Comparison of ENCODE assay signal across 18 cellular contexts in genomic region chr22:17109976-17110375, GRCh38. TPM values are rescaled to one million over a fixed set of nuclear protein-coding genes. Genes with fewer than 3 reads are reported as not detected.
DNase-seq lines count a peak whose midpoint lies in the region; ATAC-seq, FAIRE-seq and TF ChIP-seq lines count a peak whose summit lies in the region.
"Had no signal": no experiment of that assay in that cellular context is flagged by ENCODE, and none has a peak within 500 bp of the region (broad histone marks: within the 10 kb centered on the region; RNA-seq: fewer than 3 reads in every experiment).

No MANE protein-coding gene starts in this region.

- H3K9me3 Mint-ChIP-seq in naive thymus-derived CD4-positive, alpha-beta T cell: no peaks in the 10 kb centered on the region
- H3K9me3 Mint-ChIP-seq: CD8-positive, alpha-beta memory T cell; H9 had no signal

- no peak for FAIRE-seq in GM12878 (lab: Jason Lieb, UNC)

- POLR2A ChIA-PET in GM12878 (lab: Charles Lee): interaction anchor here (0.6 kb wide), 1 partner anchor 195 kb away, joined by 3 read pairs; no protein-coding TSS in a partner anchor
- POLR2A ChIA-PET in naive thymus-derived CD4-positive, alpha-beta T cell (lab: Charles Lee): interaction anchor here (0.6 to 16.1 kb wide), 3 partner anchors 15 to 40 kb away, joined by 4 to 114 read pairs (median 4); no protein-coding TSS in a partner anchor

- TSS peak; percentile 34 for BruUV-seq in GM12878 (replicated peaks; lab: Mats Ljungman, UMichigan)

- no peaks in the 10 kb centered on the region for H3K79me2 ChIP-seq in GM12878 (ENCODE audit: control insufficient read depth, insufficient read depth, low read length)

- CTCF ChIA-PET in GM12878 (lab: Yijun Ruan, JAX): no interaction called here
- CTCF ChIA-PET in naive thymus-derived CD4-positive, alpha-beta T cell (lab: Charles Lee): no interaction called here

- DNase-seq in cardiac septum (ENCODE audit: low spot score) (peak; percentile 53), left ventricle myocardium inferior (no peak), GM12878 (ENCODE audit: low read depth, low spot score) (no peak), spleen (peak; percentile 62), thyroid gland (no peak), HuH-7 (ENCODE audit: low spot score) (no peak)
- no peak for DNase-seq in naive thymus-derived CD4-positive, alpha-beta T cell
- DNase-seq: 8988T, AML-193, C1 segment of cervical spinal cord, Caco-2, DMS53, GF-D8, GOT3, H9, IMR-90 had no signal

- H3K4me1 Mint-ChIP-seq in naive thymus-derived CD4-positive, alpha-beta T cell: peaks cover 46 to 85% (median 72%) of the 10 kb centered on the region in 7 donors

- H3K27ac Mint-ChIP-seq in naive thymus-derived CD4-positive, alpha-beta T cell: peak overlapping the region in 6 of 9 donors; percentile 23 to 87 (median 50)

- TF ChIP-seq CTCF in left ventricle myocardium inferior (IDR thresholded peaks at IDR 0.05; ENCODE audit: borderline replicate concordance) (no peak), GM12878 (IDR thresholded peaks at IDR 0.05 in 2 of 3, conservative IDR thresholded peaks at IDR 0.05 in 1 of 3; ENCODE audit: control insufficient read depth in 2 of 3, extremely low read depth in 1 of 3, insufficient read depth in 1 of 3, low read depth in 3 of 3, low read length in 3 of 3) (no peak), spleen (IDR thresholded peaks at IDR 0.05 in 8 of 11, conservative IDR thresholded peaks at IDR 0.05 in 3 of 11) (no peak), thyroid gland (IDR thresholded peaks at IDR 0.05) (no peak)

- TF ChIP-seq EP300 in GM12878 (IDR thresholded peaks at IDR 0.05; ENCODE audit: borderline replicate concordance in 1 of 2, control insufficient read depth in 1 of 2, low read depth in 2 of 2, low read length in 2 of 2): no peak

- H3K9me3 ChIP-seq in left ventricle myocardium inferior (replicated peaks) (no peaks in the 10 kb centered on the region), GM12878 (replicated peaks; ENCODE audit: control insufficient read depth, insufficient read depth, low read length) (no peaks in the 10 kb centered on the region), spleen (no peaks in the 10 kb centered on the region), thyroid gland (no peaks in the 10 kb centered on the region)
- no peaks in the 10 kb centered on the region for H3K9me3 ChIP-seq in naive thymus-derived CD4-positive, alpha-beta T cell (ENCODE audit: control insufficient read depth in 2 of 3, low read length in 3 of 3)
- H3K9me3 ChIP-seq: Caco-2 had no signal

- no peak overlapping the region for H3K4me3 Mint-ChIP-seq in naive thymus-derived CD4-positive, alpha-beta T cell
- H3K4me3 Mint-ChIP-seq: CD8-positive, alpha-beta memory T cell; H9 had no signal

- H3K4me1 ChIP-seq in left ventricle myocardium inferior: no peaks in the 10 kb centered on the region
- H3K4me1 ChIP-seq in GM12878 (ENCODE audit: control insufficient read depth, insufficient read depth, low read length): no peaks in the 10 kb centered on the region
- peaks cover 4 to 35% of the 10 kb centered on the region in 2 donors for H3K4me1 ChIP-seq in naive thymus-derived CD4-positive, alpha-beta T cell (ENCODE audit: control insufficient read depth in 2 of 2, insufficient read depth in 2 of 2, low read length in 2 of 2)
- H3K4me1 ChIP-seq in spleen: peaks cover 0 to 98% (median 27%) of the 10 kb centered on the region in 6 donors
- H3K4me1 ChIP-seq in thyroid gland: peaks cover 4 to 8% of the 10 kb centered on the region in 2 donors
- H3K4me1 ChIP-seq: Caco-2 had no signal

- H3K27me3 Mint-ChIP-seq in naive thymus-derived CD4-positive, alpha-beta T cell: no peaks in the 10 kb centered on the region
- H3K27me3 Mint-ChIP-seq: CD8-positive, alpha-beta memory T cell had no signal

- RAD21 ChIA-PET in GM12878 (lab: Charles Lee; ENCODE audit: unreplicated experiment): interaction anchor here (0.7 kb wide), 2 partner anchors 49 to 52 kb away, joined by 3 read pairs; no protein-coding TSS in a partner anchor

- no peak overlapping the region for H3K4me2 ChIP-seq in GM12878 (ENCODE audit: control insufficient read depth, insufficient read depth)

- no peak overlapping the region for H3K27ac ChIP-seq in left ventricle myocardium inferior (replicated peaks)
- no peak overlapping the region for H3K27ac ChIP-seq in GM12878 (ENCODE audit: control insufficient read depth, insufficient read depth)
- H3K27ac ChIP-seq in naive thymus-derived CD4-positive, alpha-beta T cell (ENCODE audit: low read depth, low read length): no peak overlapping the region
- peak overlapping the region in 1 of 8 donors; percentile 94 for H3K27ac ChIP-seq in spleen
- no peak overlapping the region for H3K27ac ChIP-seq in thyroid gland

- H3K4me3 ChIP-seq in left ventricle myocardium inferior (no peak overlapping the region), GM12878 (no peak overlapping the region), spleen (no peak overlapping the region), thyroid gland (replicated peaks in 1 of 3) (no peak overlapping the region)
- no peak overlapping the region for H3K4me3 ChIP-seq in naive thymus-derived CD4-positive, alpha-beta T cell (ENCODE audit: low read length)

- peaks cover 0 to 28% (median 11%) of the 10 kb centered on the region in 5 donors for H3K36me3 Mint-ChIP-seq in naive thymus-derived CD4-positive, alpha-beta T cell

- H3K9ac ChIP-seq in GM12878 (ENCODE audit: control insufficient read depth, insufficient read depth, low read length): no peak overlapping the region

- in situ Hi-C loops in GM12878 (cut with MboI): no loop called here

- no peaks in the 10 kb centered on the region for H3K27me3 ChIP-seq in left ventricle myocardium inferior (ENCODE audit: low read depth)
- no peaks in the 10 kb centered on the region for H3K27me3 ChIP-seq in GM12878 (replicated peaks in 1 of 2; ENCODE audit: control insufficient read depth in 2 of 2, insufficient read depth in 2 of 2, low read length in 1 of 2)
- no peaks in the 10 kb centered on the region for H3K27me3 ChIP-seq in naive thymus-derived CD4-positive, alpha-beta T cell (ENCODE audit: control insufficient read depth in 2 of 2, insufficient read depth in 2 of 2, low read length in 2 of 2)
- H3K27me3 ChIP-seq in spleen (replicated peaks in 1 of 7): no peaks in the 10 kb centered on the region
- no peaks in the 10 kb centered on the region for H3K27me3 ChIP-seq in thyroid gland

- no peak overlapping the region for H2AFZ ChIP-seq in GM12878 (ENCODE audit: control insufficient read depth, low read depth, low read length)

- TF ChIP-seq POLR2A in GM12878 (IDR thresholded peaks at IDR 0.05; ENCODE audit: low read depth, low read length) (no peak), spleen (IDR thresholded peaks at IDR 0.05) (no peak), thyroid gland (IDR thresholded peaks at IDR 0.05) (no peak)

- H4K20me1 ChIP-seq in GM12878 (ENCODE audit: control insufficient read depth, insufficient read depth): no peaks in the 10 kb centered on the region

- no peak for TF ChIP-seq RAD21 in GM12878 (IDR thresholded peaks at IDR 0.05; ENCODE audit: insufficient read depth, low read depth, low read length)

- 91% methylated on average over 16 of the region's 16 CpGs for WGBS in GM12878 (ENCODE audit: insufficient coverage, insufficient replicate concordance, low lambda C conversion rate, missing lambda C conversion rate)
- WGBS in spleen, 5 donors: 87 to 91% (median 89%) methylated on average over 16 of the region's 16 CpGs
- WGBS in thyroid gland, 2 donors: 91 to 94% methylated on average over 14 to 16 of the region's 16 CpGs

- ATAC-seq in GM12878: no peak
- ATAC-seq in naive thymus-derived CD4-positive, alpha-beta T cell: no peak
- no peak for ATAC-seq in GM18868 (IDR thresholded peaks at IDR 0.05; ENCODE audit: unreplicated experiment)

- SMC1A ChIA-PET in GM12878 (lab: Charles Lee; ENCODE audit: uncharacterized antibody, unreplicated experiment): no interaction called here

- intact Hi-C loops in cardiac septum (cut with DNase I) (no loop called here), left ventricle myocardium inferior (cut with micrococcal nuclease) (no loop called here), GM12878 (cut with micrococcal nuclease; ENCODE audit: unreplicated experiment) (no loop called here), spleen (cut with DNase I; ENCODE audit: low total_unique reads) (no loop called here), thyroid gland (cut with DNase I) (no loop called here)
- intact Hi-C loops in naive thymus-derived CD4-positive, alpha-beta T cell (cut with micrococcal nuclease): no loop called here

- H3K36me3 ChIP-seq in left ventricle myocardium inferior (peaks cover 35% of the 10 kb centered on the region), GM12878 (ENCODE audit: control insufficient read depth in 2 of 2, insufficient read depth in 2 of 2, low read length in 1 of 2) (peaks cover 8 to 14% of the 10 kb centered on the region in 2 experiments; a peak in 3 of 4 replicates), spleen (peaks cover 2 to 74% (median 52%) of the 10 kb centered on the region in 6 donors), thyroid gland (peaks cover 10 to 16% of the 10 kb centered on the region in 2 donors)
- H3K36me3 ChIP-seq in naive thymus-derived CD4-positive, alpha-beta T cell (ENCODE audit: control insufficient read depth in 2 of 3, insufficient read depth in 3 of 3, low read length in 3 of 3): peaks cover 0 to 50% (median 8%) of the 10 kb centered on the region in 3 experiments

RNA-seq across cellular contexts. Expression of gene TMEM121B, which starts 11.2 kb away (rescaled TPM):
- 1.0 TPM for total RNA-seq in cardiac septum
- total RNA-seq in left ventricle myocardium inferior: 1.5 TPM
- 0.10 and 0.12 TPM in 2 replicates for total RNA-seq in GM12878 (2013; cell fraction: nucleolus; rRNA removed)
- total RNA-seq in GM12878 (2014; rRNA removed): 0.05 TPM in 1 of 2 replicates, not detected in the other
- 0.04 TPM in 1 of 2 replicates, not detected in the other for total RNA-seq in GM12878 (2014; rRNA removed; fragmentation: Illumina TruSeq; extraction: Trizol)
- 0.08 and 0.10 TPM in 2 replicates for total RNA-seq in GM12878 (2021)
- not detected for polyA plus RNA-seq in GM12878 (2011; ENCODE audit: low read depth)
- polyA plus RNA-seq in GM12878 (2011; rRNA removed): not detected in 2 replicates
- 0.07 TPM in 1 of 2 replicates, not detected in the other for polyA plus RNA-seq in GM12878 (2011; cell fraction: cytosol; rRNA removed)
- polyA plus RNA-seq in GM12878 (2011; cell fraction: nucleus; rRNA removed): 0.10 and 0.13 TPM in 2 replicates
- 0.03 and 0.04 TPM in 2 replicates for polyA plus RNA-seq in GM12878 (2012)
- polyA plus RNA-seq in GM12878 (2014; fragmentation: Illumina TruSeq; extraction: Trizol): 0.06 and 0.13 TPM in 2 replicates
- under 1 TPM in 1 of 2 experiments, not detected in 1; 0.02 TPM for polyA plus RNA-seq in GM12878 (2014; fragmentation: Nextera tagmentation; extraction: Ambion mirVana)
- polyA plus RNA-seq in GM12878 (2014; rRNA removed): 0.04 and 0.10 TPM in 2 replicates
- polyA plus RNA-seq in GM12878 (2016; fragmentation: Nextera tagmentation; extraction: Ambion mirVana): not detected
- not detected in 2 replicates for polyA minus RNA-seq in GM12878 (2011; rRNA and poly(A)+ RNA removed)
- not detected in 2 replicates for polyA minus RNA-seq in GM12878 (2011; cell fraction: cytosol; rRNA and poly(A)+ RNA removed)
- 0.10 TPM in 1 of 2 replicates, not detected in the other for polyA minus RNA-seq in GM12878 (2011; cell fraction: nucleus; rRNA and poly(A)+ RNA removed)
- total RNA-seq in naive thymus-derived CD4-positive, alpha-beta T cell: 1 to 10 TPM in 1 of 5 experiments, under 1 TPM in 4; 0.13 to 2.6 (median 0.24) TPM
- not detected for polyA plus RNA-seq in naive thymus-derived CD4-positive, alpha-beta T cell
- 1 to 10 TPM in 3 of 7 donors, under 1 TPM in 4; 0.72 to 3.6 (median 0.98) TPM for total RNA-seq in spleen
- polyA plus RNA-seq in spleen: under 1 TPM; 0.03 to 0.19 (median 0.15) TPM
- total RNA-seq in thyroid gland: under 1 TPM in 2 of 4 donors, not detected in 2; 0.10 to 0.17 TPM
- polyA plus RNA-seq: CD8-positive, alpha-beta memory T cell had no signal

RNA-seq across cellular contexts. Expression of gene IL17RA, which starts 25.2 kb away (rescaled TPM):
- total RNA-seq in cardiac septum: 6.0 TPM
- 7.6 TPM for total RNA-seq in left ventricle myocardium inferior
- total RNA-seq in GM12878 (2013; cell fraction: nucleolus; rRNA removed): 22.3 and 23.4 TPM in 2 replicates
- total RNA-seq in GM12878 (2014; rRNA removed): 3.8 and 4.2 TPM in 2 replicates
- total RNA-seq in GM12878 (2014; rRNA removed; fragmentation: Illumina TruSeq; extraction: Trizol): 3.0 and 3.1 TPM in 2 replicates
- total RNA-seq in GM12878 (2021): 9.4 and 10.2 TPM in 2 replicates
- 3.0 TPM for polyA plus RNA-seq in GM12878 (2011; ENCODE audit: low read depth)
- 5.9 and 9.9 TPM in 2 replicates for polyA plus RNA-seq in GM12878 (2011; rRNA removed)
- polyA plus RNA-seq in GM12878 (2011; cell fraction: cytosol; rRNA removed): 9.3 and 11.0 TPM in 2 replicates
- 10.5 and 11.5 TPM in 2 replicates for polyA plus RNA-seq in GM12878 (2011; cell fraction: nucleus; rRNA removed)
- polyA plus RNA-seq in GM12878 (2012): 5.1 and 5.8 TPM in 2 replicates
- 3.8 and 5.1 TPM in 2 replicates for polyA plus RNA-seq in GM12878 (2014; fragmentation: Illumina TruSeq; extraction: Trizol)
- under 1 TPM; 0.71 to 0.75 TPM for polyA plus RNA-seq in GM12878 (2014; fragmentation: Nextera tagmentation; extraction: Ambion mirVana)
- 4.1 and 4.7 TPM in 2 replicates for polyA plus RNA-seq in GM12878 (2014; rRNA removed)
- polyA plus RNA-seq in GM12878 (2016; fragmentation: Nextera tagmentation; extraction: Ambion mirVana): 1 to 10 TPM; 6.4 to 9.7 TPM
- polyA minus RNA-seq in GM12878 (2011; rRNA and poly(A)+ RNA removed): 11.2 and 13.5 TPM in 2 replicates
- 3.1 and 3.5 TPM in 2 replicates for polyA minus RNA-seq in GM12878 (2011; cell fraction: cytosol; rRNA and poly(A)+ RNA removed)
- 7.9 and 11.6 TPM in 2 replicates for polyA minus RNA-seq in GM12878 (2011; cell fraction: nucleus; rRNA and poly(A)+ RNA removed)
- total RNA-seq in naive thymus-derived CD4-positive, alpha-beta T cell: 10 to 100 TPM; 51.9 to 91.8 (median 76.5) TPM
- 10 to 100 TPM; 45.8 to 69.8 TPM for polyA plus RNA-seq in naive thymus-derived CD4-positive, alpha-beta T cell
- 100 to 1,000 TPM in 1 of 7 donors, 10 to 100 TPM in 6; 38.0 to 100 (median 56.6) TPM for total RNA-seq in spleen
- 1 to 10 TPM; 2.9 to 8.4 (median 5.0) TPM for polyA plus RNA-seq in spleen
- 10 to 100 TPM; 10.3 to 19.1 (median 15.5) TPM for total RNA-seq in thyroid gland

RNA-seq across cellular contexts. Expression of gene HDHD5, which starts 49.1 kb away (rescaled TPM):
- 39.6 TPM for total RNA-seq in cardiac septum
- 52.6 TPM for total RNA-seq in left ventricle myocardium inferior
- 56.3 and 58.2 TPM in 2 replicates for total RNA-seq in GM12878 (2013; cell fraction: nucleolus; rRNA removed)
- 47.8 and 54.1 TPM in 2 replicates for total RNA-seq in GM12878 (2014; rRNA removed)
- total RNA-seq in GM12878 (2014; rRNA removed; fragmentation: Illumina TruSeq; extraction: Trizol): 25.8 and 27.1 TPM in 2 replicates
- 46.4 and 47.0 TPM in 2 replicates for total RNA-seq in GM12878 (2021)
- polyA plus RNA-seq in GM12878 (2011; ENCODE audit: low read depth): 24.2 TPM
- polyA plus RNA-seq in GM12878 (2011; rRNA removed): 45.2 and 67.4 TPM in 2 replicates
- polyA plus RNA-seq in GM12878 (2011; cell fraction: cytosol; rRNA removed): 116 and 117 TPM in 2 replicates
- 86.4 and 97.9 TPM in 2 replicates for polyA plus RNA-seq in GM12878 (2011; cell fraction: nucleus; rRNA removed)
- 34.6 and 42.2 TPM in 2 replicates for polyA plus RNA-seq in GM12878 (2012)
- 8.9 and 27.4 TPM in 2 replicates for polyA plus RNA-seq in GM12878 (2014; fragmentation: Illumina TruSeq; extraction: Trizol)
- polyA plus RNA-seq in GM12878 (2014; fragmentation: Nextera tagmentation; extraction: Ambion mirVana): 1 to 10 TPM; 1.7 to 7.7 TPM
- 51.9 and 52.8 TPM in 2 replicates for polyA plus RNA-seq in GM12878 (2014; rRNA removed)
- 10 to 100 TPM; 67.3 to 68.0 TPM for polyA plus RNA-seq in GM12878 (2016; fragmentation: Nextera tagmentation; extraction: Ambion mirVana)
- 30.0 and 58.2 TPM in 2 replicates for polyA minus RNA-seq in GM12878 (2011; rRNA and poly(A)+ RNA removed)
- polyA minus RNA-seq in GM12878 (2011; cell fraction: cytosol; rRNA and poly(A)+ RNA removed): 19.0 and 20.8 TPM in 2 replicates
- polyA minus RNA-seq in GM12878 (2011; cell fraction: nucleus; rRNA and poly(A)+ RNA removed): 27.0 and 38.5 TPM in 2 replicates
- 10 to 100 TPM; 18.8 to 50.9 (median 26.2) TPM for total RNA-seq in naive thymus-derived CD4-positive, alpha-beta T cell
- 10 to 100 TPM; 67.5 to 78.7 TPM for polyA plus RNA-seq in naive thymus-derived CD4-positive, alpha-beta T cell
- 10 to 100 TPM; 27.9 to 40.8 (median 31.6) TPM for total RNA-seq in spleen
- polyA plus RNA-seq in spleen: 10 to 100 TPM; 25.4 to 47.6 (median 33.0) TPM
- total RNA-seq in thyroid gland: 10 to 100 TPM; 21.6 to 37.8 (median 25.8) TPM

Comparison
In these comparisons a context has a peak if more than half of its experiments do, and no peak if none do; other contexts are left out.
1. DNase-seq: peak in cardiac septum (single experiment) and spleen (single experiment); none in left ventricle myocardium inferior (single experiment), GM12878 (single experiment), naive thymus-derived CD4-positive, alpha-beta T cell (0 of 9), thyroid gland (0 of 2) and HuH-7 (single experiment).